ENCODE assay signal across 9 cellular contexts in genomic region chr9:3331801-3332200, GRCh38.
DNase-seq lines count a peak whose midpoint lies in the region; ATAC-seq and TF ChIP-seq lines count a peak whose summit lies in the region.
"Had no signal": no experiment of that assay in that cellular context is flagged by ENCODE, and none has a peak within 500 bp of the region (broad histone marks: within the 10 kb centered on the region; RNA-seq: fewer than 3 reads in every experiment).

No MANE protein-coding gene starts in this region.

- H3K4me1 Mint-ChIP-seq in stimulated activated naive CD8-positive, alpha-beta T cell treated with anti-CD3 and anti-CD28 coated beads, Interleukin-15, amount 100 ng/mL, for 72 hours = peaks cover 2% of the 10 kb centered on the region

- no peaks in the 10 kb centered on the region for H3K27me3 Mint-ChIP-seq in stimulated activated naive CD8-positive, alpha-beta T cell treated with anti-CD3 and anti-CD28 coated beads, Interleukin-15, amount 100 ng/mL, for 72 hours
- H3K27me3 Mint-ChIP-seq: activated naive CD8-positive, alpha-beta T cell had no signal

- intact Hi-C loops in upper lobe of right lung (cut with DNase I) (no loop called here), spleen (cut with DNase I; ENCODE audit: low total_unique reads) (no loop called here)

- TF ChIP-seq POLR2A in spleen (IDR thresholded peaks at IDR 0.05) = no peak

- no peaks in the 10 kb centered on the region for H3K27me3 ChIP-seq in upper lobe of right lung
- no peaks in the 10 kb centered on the region for H3K27me3 ChIP-seq in spleen (replicated peaks in 1 of 7)

- 67 to 85% (median 75%) methylated on average over 2 of the region's 2 CpGs for WGBS in spleen, 5 donors

- no peaks in the 10 kb centered on the region for H3K9me3 Mint-ChIP-seq in stimulated activated naive CD8-positive, alpha-beta T cell treated with anti-CD3 and anti-CD28 coated beads, Interleukin-15, amount 100 ng/mL, for 72 hours

- H3K4me1 ChIP-seq in upper lobe of right lung (peaks cover 5% of the 10 kb centered on the region), spleen (no peaks in the 10 kb centered on the region)

- no peak overlapping the region for H3K27ac Mint-ChIP-seq in stimulated activated naive CD8-positive, alpha-beta T cell treated with anti-CD3 and anti-CD28 coated beads, Interleukin-15, amount 100 ng/mL, for 72 hours
- H3K27ac Mint-ChIP-seq: activated naive CD8-positive, alpha-beta T cell had no signal

- TF ChIP-seq CTCF in epithelial cell of proximal tubule (conservative IDR thresholded peaks at IDR 0.05; ENCODE audit: low read depth, low read length) (peak; percentile 61), upper lobe of right lung (IDR thresholded peaks at IDR 0.05) (peak; percentile 28), spleen (IDR thresholded peaks at IDR 0.05 in 8 of 11, conservative IDR thresholded peaks at IDR 0.05 in 3 of 11) (no peak)

- H3K9me3 ChIP-seq in upper lobe of right lung (no peaks in the 10 kb centered on the region), spleen (no peaks in the 10 kb centered on the region)

- no peaks in the 10 kb centered on the region for H3K36me3 ChIP-seq in upper lobe of right lung
- peaks cover 0 to 16% (median 2%) of the 10 kb centered on the region in 6 donors for H3K36me3 ChIP-seq in spleen

- no peak overlapping the region for H3K4me3 Mint-ChIP-seq in stimulated activated naive CD8-positive, alpha-beta T cell treated with anti-CD3 and anti-CD28 coated beads, Interleukin-15, amount 100 ng/mL, for 72 hours
- H3K4me3 Mint-ChIP-seq: activated naive CD8-positive, alpha-beta T cell had no signal

- H3K27ac ChIP-seq in upper lobe of right lung = no peak overlapping the region
- no peak overlapping the region for H3K27ac ChIP-seq in spleen

- peak; percentile 63 for ATAC-seq in stimulated activated naive CD8-positive, alpha-beta T cell treated with anti-CD3 and anti-CD28 coated beads, Interleukin-15, Interleukin-2, amounts not matched to agents 100 U/mL and 50 U/mL, for 24 hours
- no peak for ATAC-seq in stimulated activated naive CD8-positive, alpha-beta T cell treated with anti-CD3 and anti-CD28 coated beads, Interleukin-15, amount 100 ng/mL, for 72 hours
- ATAC-seq in upper lobe of right lung = no peak

- no peak overlapping the region for H3K4me3 ChIP-seq in epithelial cell of proximal tubule (ENCODE audit: low read depth, low read length)
- H3K4me3 ChIP-seq in upper lobe of right lung = no peak overlapping the region
- H3K4me3 ChIP-seq in spleen = no peak overlapping the region

- DNase-seq in stimulated activated naive CD8-positive, alpha-beta T cell treated with anti-CD3 and anti-CD28 coated beads, Interleukin-15, Interleukin-2, amounts not matched to agents 100 U/mL and 50 U/mL, for 24 hours = peak; percentile 10
- DNase-seq in stimulated activated naive CD8-positive, alpha-beta T cell treated with anti-CD3 and anti-CD28 coated beads, Interleukin-15, amount 100 ng/mL, for 72 hours = no peak
- DNase-seq in NCI-H446 (lab: John Stamatoyannopoulos, UW) (peak; percentile 22 to 56), epithelial cell of proximal tubule (ENCODE audit: low read depth) (no peak), upper lobe of right lung (no peak), spleen (no peak), activated T-cell treated with anti-CD3 and anti-CD28 coated beads for 4 hours (no peak), activated gamma-delta T cell (lab: John Stamatoyannopoulos, UW) (no peak)

Comparison
In these comparisons a context has a peak if more than half of its experiments do, and no peak if none do; other contexts are left out.
1. DNase-seq: peak in stimulated activated naive CD8-positive, alpha-beta T cell treated with anti-CD3 and anti-CD28 coated beads, Interleukin-15, Interleukin-2, amounts not matched to agents 100 U/mL and 50 U/mL, for 24 hours (single experiment) and NCI-H446 (2 of 2); none in stimulated activated naive CD8-positive, alpha-beta T cell treated with anti-CD3 and anti-CD28 coated beads, Interleukin-15, amount 100 ng/mL, for 72 hours (0 of 2), epithelial cell of proximal tubule (single experiment), upper lobe of right lung (single experiment), spleen (single experiment), activated T-cell treated with anti-CD3 and anti-CD28 coated beads for 4 hours (single experiment) and activated gamma-delta T cell (single experiment).
2. CTCF ChIP-seq: peak in epithelial cell of proximal tubule (single experiment) and upper lobe of right lung (single experiment); none in spleen (0 of 11).